1 cellular context compared by ENCODE assay signal in the genomic region with DNA sequence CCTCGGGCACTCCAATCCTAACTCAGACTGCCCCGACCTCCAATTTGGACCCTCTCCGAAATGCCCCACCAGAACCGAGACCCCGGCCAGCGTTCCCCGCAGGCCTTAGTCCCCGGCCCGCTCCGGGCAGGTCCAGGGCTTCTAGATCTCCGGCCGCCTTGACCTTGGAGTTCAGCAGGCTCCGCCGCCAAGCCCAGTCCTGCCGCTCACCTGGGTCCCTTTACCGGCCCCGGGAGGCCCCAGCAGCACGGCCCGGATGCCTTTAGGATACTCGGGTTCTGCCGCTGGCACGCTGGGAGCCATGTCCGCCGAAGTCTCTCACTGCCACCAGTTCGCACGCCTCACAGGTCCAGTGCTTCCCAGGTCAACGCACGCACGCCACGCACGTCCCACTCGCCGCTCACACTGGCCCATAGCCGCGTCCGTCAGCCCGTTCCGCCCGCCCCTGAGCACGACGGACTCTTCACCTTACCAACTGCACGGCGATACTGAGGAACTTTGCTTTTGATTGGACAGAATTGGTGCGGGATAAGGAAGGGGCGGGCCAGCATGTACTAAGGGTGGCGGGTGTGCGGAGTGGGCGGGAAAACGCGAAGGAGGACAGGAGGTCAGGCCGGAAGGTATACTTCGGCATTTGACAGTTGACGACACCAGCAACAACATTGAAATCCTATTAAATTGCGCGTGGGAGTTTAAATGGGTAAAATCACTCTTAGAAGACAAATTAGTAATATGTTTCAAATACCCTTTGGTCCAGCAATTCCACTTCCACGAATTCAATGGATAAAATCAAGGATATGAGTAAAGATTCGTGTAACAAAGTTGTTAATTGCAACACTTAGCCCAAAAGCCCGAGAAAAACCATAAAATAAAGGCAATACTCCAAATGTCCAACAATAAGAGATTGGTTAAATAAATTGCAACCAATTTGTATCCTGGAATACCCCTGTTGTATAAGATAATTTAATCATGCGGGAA.
TF ChIP-seq lines count a peak whose summit lies in the region.

A gene (minus strand): TSS at position 358 of the 978 bp plus-strand sequence. CDS start 55 bp downstream, at position 303.

TF ChIP-seq in WTC11, 78 proteins besides CTCF, POLR2A, EP300 and RAD21 (continued from another document and continues in another):
- TF ChIP-seq, protein P1, sequence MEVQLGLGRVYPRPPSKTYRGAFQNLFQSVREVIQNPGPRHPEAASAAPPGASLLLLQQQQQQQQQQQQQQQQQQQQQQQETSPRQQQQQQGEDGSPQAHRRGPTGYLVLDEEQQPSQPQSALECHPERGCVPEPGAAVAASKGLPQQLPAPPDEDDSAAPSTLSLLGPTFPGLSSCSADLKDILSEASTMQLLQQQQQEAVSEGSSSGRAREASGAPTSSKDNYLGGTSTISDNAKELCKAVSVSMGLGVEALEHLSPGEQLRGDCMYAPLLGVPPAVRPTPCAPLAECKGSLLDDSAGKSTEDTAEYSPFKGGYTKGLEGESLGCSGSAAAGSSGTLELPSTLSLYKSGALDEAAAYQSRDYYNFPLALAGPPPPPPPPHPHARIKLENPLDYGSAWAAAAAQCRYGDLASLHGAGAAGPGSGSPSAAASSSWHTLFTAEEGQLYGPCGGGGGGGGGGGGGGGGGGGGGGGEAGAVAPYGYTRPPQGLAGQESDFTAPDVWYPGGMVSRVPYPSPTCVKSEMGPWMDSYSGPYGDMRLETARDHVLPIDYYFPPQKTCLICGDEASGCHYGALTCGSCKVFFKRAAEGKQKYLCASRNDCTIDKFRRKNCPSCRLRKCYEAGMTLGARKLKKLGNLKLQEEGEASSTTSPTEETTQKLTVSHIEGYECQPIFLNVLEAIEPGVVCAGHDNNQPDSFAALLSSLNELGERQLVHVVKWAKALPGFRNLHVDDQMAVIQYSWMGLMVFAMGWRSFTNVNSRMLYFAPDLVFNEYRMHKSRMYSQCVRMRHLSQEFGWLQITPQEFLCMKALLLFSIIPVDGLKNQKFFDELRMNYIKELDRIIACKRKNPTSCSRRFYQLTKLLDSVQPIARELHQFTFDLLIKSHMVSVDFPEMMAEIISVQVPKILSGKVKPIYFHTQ (CRISPR knock-in tag; IDR thresholded peaks at IDR 0.05), result no peak
- TF ChIP-seq ZNF317 (CRISPR knock-in tag; IDR thresholded peaks at IDR 0.05; ENCODE audit: borderline replicate concordance, low read depth) (peak; percentile 54; the same call in 1 of the 2 replicates), FOXP1 (CRISPR knock-in tag; IDR thresholded peaks at IDR 0.05; ENCODE audit: borderline replicate concordance) (peak; percentile 97), SMAD3 (CRISPR knock-in tag; IDR thresholded peaks at IDR 0.05; ENCODE audit: borderline replicate concordance) (peak; percentile 96; the same call in 1 of the 2 replicates), NFE2L1 (CRISPR knock-in tag; IDR thresholded peaks at IDR 0.05) (peak; percentile 99), ZNF121 (CRISPR knock-in tag; IDR thresholded peaks at IDR 0.05) (no peak), CREB1 (CRISPR knock-in tag; IDR thresholded peaks at IDR 0.05) (peak; percentile 93), MYBL2 (CRISPR knock-in tag; IDR thresholded peaks at IDR 0.05) (peak; percentile 92; the same call in 1 of the 2 replicates), JUN (CRISPR knock-in tag; IDR thresholded peaks at IDR 0.05) (peak; percentile 79), SOX15 (CRISPR knock-in tag; IDR thresholded peaks at IDR 0.05) (no peak), TCF7 (CRISPR knock-in tag; IDR thresholded peaks at IDR 0.05; ENCODE audit: low read depth) (peak; percentile 77; the same call in 1 of the 2 replicates), FOXJ3 (CRISPR knock-in tag; IDR thresholded peaks at IDR 0.05; ENCODE audit: borderline replicate concordance) (0 out of 2 replicates have a peak, but pooled peaks have one; percentile 24), ELF4 (CRISPR knock-in tag; IDR thresholded peaks at IDR 0.05; ENCODE audit: low read depth) (peak; percentile 55; the same call in 1 of the 2 replicates), ESRRA (CRISPR knock-in tag; IDR thresholded peaks at IDR 0.05; ENCODE audit: borderline replicate concordance) (peak; percentile 75; the same call in 1 of the 2 replicates), NFYB (CRISPR knock-in tag; conservative IDR thresholded peaks at IDR 0.05; ENCODE audit: low read depth) (peak; percentile 100), ATF1 (CRISPR knock-in tag; IDR thresholded peaks at IDR 0.05) (0 out of 2 replicates have a peak, but pooled peaks have one; percentile 20), FOXK1 (CRISPR knock-in tag; IDR thresholded peaks at IDR 0.05) (peak; percentile 92), RELA (CRISPR knock-in tag; IDR thresholded peaks at IDR 0.05; ENCODE audit: borderline replicate concordance) (0 out of 2 replicates have a peak, but pooled peaks have one; percentile 30)
- TF ChIP-seq, protein P2, sequence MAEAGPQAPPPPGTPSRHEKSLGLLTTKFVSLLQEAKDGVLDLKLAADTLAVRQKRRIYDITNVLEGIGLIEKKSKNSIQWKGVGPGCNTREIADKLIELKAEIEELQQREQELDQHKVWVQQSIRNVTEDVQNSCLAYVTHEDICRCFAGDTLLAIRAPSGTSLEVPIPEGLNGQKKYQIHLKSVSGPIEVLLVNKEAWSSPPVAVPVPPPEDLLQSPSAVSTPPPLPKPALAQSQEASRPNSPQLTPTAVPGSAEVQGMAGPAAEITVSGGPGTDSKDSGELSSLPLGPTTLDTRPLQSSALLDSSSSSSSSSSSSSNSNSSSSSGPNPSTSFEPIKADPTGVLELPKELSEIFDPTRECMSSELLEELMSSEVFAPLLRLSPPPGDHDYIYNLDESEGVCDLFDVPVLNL (CRISPR knock-in tag; IDR thresholded peaks at IDR 0.05; ENCODE audit: borderline replicate concordance, low read depth), result peak; percentile 88
- TF ChIP-seq, protein P3, sequence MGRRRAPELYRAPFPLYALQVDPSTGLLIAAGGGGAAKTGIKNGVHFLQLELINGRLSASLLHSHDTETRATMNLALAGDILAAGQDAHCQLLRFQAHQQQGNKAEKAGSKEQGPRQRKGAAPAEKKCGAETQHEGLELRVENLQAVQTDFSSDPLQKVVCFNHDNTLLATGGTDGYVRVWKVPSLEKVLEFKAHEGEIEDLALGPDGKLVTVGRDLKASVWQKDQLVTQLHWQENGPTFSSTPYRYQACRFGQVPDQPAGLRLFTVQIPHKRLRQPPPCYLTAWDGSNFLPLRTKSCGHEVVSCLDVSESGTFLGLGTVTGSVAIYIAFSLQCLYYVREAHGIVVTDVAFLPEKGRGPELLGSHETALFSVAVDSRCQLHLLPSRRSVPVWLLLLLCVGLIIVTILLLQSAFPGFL (CRISPR knock-in tag; IDR thresholded peaks at IDR 0.05; ENCODE audit: borderline replicate concordance), result peak; percentile 74; the same call in 1 of the 2 replicates
- TF ChIP-seq, protein P4, sequence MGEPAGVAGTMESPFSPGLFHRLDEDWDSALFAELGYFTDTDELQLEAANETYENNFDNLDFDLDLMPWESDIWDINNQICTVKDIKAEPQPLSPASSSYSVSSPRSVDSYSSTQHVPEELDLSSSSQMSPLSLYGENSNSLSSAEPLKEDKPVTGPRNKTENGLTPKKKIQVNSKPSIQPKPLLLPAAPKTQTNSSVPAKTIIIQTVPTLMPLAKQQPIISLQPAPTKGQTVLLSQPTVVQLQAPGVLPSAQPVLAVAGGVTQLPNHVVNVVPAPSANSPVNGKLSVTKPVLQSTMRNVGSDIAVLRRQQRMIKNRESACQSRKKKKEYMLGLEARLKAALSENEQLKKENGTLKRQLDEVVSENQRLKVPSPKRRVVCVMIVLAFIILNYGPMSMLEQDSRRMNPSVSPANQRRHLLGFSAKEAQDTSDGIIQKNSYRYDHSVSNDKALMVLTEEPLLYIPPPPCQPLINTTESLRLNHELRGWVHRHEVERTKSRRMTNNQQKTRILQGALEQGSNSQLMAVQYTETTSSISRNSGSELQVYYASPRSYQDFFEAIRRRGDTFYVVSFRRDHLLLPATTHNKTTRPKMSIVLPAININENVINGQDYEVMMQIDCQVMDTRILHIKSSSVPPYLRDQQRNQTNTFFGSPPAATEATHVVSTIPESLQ (CRISPR knock-in tag; IDR thresholded peaks at IDR 0.05), result no peak
- TF ChIP-seq, protein P5, sequence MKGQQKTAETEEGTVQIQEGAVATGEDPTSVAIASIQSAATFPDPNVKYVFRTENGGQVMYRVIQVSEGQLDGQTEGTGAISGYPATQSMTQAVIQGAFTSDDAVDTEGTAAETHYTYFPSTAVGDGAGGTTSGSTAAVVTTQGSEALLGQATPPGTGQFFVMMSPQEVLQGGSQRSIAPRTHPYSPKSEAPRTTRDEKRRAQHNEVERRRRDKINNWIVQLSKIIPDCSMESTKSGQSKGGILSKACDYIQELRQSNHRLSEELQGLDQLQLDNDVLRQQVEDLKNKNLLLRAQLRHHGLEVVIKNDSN (CRISPR knock-in tag; IDR thresholded peaks at IDR 0.05), result peak; percentile 83
- TF ChIP-seq, protein P6, sequence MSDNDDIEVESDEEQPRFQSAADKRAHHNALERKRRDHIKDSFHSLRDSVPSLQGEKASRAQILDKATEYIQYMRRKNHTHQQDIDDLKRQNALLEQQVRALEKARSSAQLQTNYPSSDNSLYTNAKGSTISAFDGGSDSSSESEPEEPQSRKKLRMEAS (CRISPR knock-in tag; IDR thresholded peaks at IDR 0.05), result peak; percentile 100
- TF ChIP-seq, protein P7, sequence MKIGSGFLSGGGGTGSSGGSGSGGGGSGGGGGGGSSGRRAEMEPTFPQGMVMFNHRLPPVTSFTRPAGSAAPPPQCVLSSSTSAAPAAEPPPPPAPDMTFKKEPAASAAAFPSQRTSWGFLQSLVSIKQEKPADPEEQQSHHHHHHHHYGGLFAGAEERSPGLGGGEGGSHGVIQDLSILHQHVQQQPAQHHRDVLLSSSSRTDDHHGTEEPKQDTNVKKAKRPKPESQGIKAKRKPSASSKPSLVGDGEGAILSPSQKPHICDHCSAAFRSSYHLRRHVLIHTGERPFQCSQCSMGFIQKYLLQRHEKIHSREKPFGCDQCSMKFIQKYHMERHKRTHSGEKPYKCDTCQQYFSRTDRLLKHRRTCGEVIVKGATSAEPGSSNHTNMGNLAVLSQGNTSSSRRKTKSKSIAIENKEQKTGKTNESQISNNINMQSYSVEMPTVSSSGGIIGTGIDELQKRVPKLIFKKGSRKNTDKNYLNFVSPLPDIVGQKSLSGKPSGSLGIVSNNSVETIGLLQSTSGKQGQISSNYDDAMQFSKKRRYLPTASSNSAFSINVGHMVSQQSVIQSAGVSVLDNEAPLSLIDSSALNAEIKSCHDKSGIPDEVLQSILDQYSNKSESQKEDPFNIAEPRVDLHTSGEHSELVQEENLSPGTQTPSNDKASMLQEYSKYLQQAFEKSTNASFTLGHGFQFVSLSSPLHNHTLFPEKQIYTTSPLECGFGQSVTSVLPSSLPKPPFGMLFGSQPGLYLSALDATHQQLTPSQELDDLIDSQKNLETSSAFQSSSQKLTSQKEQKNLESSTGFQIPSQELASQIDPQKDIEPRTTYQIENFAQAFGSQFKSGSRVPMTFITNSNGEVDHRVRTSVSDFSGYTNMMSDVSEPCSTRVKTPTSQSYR (CRISPR knock-in tag; IDR thresholded peaks at IDR 0.05), result peak; percentile 87; the same call in 1 of the 2 replicates
- TF ChIP-seq, protein P8, sequence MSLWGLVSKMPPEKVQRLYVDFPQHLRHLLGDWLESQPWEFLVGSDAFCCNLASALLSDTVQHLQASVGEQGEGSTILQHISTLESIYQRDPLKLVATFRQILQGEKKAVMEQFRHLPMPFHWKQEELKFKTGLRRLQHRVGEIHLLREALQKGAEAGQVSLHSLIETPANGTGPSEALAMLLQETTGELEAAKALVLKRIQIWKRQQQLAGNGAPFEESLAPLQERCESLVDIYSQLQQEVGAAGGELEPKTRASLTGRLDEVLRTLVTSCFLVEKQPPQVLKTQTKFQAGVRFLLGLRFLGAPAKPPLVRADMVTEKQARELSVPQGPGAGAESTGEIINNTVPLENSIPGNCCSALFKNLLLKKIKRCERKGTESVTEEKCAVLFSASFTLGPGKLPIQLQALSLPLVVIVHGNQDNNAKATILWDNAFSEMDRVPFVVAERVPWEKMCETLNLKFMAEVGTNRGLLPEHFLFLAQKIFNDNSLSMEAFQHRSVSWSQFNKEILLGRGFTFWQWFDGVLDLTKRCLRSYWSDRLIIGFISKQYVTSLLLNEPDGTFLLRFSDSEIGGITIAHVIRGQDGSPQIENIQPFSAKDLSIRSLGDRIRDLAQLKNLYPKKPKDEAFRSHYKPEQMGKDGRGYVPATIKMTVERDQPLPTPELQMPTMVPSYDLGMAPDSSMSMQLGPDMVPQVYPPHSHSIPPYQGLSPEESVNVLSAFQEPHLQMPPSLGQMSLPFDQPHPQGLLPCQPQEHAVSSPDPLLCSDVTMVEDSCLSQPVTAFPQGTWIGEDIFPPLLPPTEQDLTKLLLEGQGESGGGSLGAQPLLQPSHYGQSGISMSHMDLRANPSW (CRISPR knock-in tag; conservative IDR thresholded peaks at IDR 0.05; ENCODE audit: low read depth), result no peak
- TF ChIP-seq, protein P9, sequence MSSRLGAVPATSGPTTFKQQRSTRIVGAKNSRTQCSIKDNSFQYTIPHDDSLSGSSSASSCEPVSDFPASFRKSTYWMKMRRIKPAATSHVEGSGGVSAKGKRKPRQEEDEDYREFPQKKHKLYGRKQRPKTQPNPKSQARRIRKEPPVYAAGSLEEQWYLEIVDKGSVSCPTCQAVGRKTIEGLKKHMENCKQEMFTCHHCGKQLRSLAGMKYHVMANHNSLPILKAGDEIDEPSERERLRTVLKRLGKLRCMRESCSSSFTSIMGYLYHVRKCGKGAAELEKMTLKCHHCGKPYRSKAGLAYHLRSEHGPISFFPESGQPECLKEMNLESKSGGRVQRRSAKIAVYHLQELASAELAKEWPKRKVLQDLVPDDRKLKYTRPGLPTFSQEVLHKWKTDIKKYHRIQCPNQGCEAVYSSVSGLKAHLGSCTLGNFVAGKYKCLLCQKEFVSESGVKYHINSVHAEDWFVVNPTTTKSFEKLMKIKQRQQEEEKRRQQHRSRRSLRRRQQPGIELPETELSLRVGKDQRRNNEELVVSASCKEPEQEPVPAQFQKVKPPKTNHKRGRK (CRISPR knock-in tag; IDR thresholded peaks at IDR 0.05; ENCODE audit: borderline replicate concordance), result no peak
- TF ChIP-seq, protein P10, sequence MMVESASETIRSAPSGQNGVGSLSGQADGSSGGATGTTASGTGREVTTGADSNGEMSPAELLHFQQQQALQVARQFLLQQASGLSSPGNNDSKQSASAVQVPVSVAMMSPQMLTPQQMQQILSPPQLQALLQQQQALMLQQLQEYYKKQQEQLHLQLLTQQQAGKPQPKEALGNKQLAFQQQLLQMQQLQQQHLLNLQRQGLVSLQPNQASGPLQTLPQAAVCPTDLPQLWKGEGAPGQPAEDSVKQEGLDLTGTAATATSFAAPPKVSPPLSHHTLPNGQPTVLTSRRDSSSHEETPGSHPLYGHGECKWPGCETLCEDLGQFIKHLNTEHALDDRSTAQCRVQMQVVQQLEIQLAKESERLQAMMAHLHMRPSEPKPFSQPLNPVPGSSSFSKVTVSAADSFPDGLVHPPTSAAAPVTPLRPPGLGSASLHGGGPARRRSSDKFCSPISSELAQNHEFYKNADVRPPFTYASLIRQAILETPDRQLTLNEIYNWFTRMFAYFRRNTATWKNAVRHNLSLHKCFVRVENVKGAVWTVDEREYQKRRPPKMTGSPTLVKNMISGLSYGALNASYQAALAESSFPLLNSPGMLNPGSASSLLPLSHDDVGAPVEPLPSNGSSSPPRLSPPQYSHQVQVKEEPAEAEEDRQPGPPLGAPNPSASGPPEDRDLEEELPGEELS (CRISPR knock-in tag; IDR thresholded peaks at IDR 0.05), result peak; percentile 96
